ENCODE assay signal across 8 cellular contexts in genomic region chr13:20160346-20161274, GRCh38. TPM values are rescaled to one million over a fixed set of nuclear protein-coding genes. Genes with fewer than 3 reads are reported as not detected.
DNase-seq lines count a peak whose midpoint lies in the region; ATAC-seq, FAIRE-seq and TF ChIP-seq lines count a peak whose summit lies in the region.

Gene GJA3, minus strand, starts transcription at chr13:20161052. Its CDS starts 17,764 bp downstream, at chr13:20143288.

- no peak within 1 kb of the TSS for H3K4ac ChIP-seq in H1 (replicated peaks; ENCODE audit: insufficient read length, low read depth, low read length)

- no peak within 1 kb of the TSS for H2BK12ac ChIP-seq in H1 (ENCODE audit: low read depth, low read length)

- H3K23ac ChIP-seq in H1 (ENCODE audit: insufficient read length), result no peak within 1 kb of the TSS

- H3K14ac ChIP-seq in H1 (ENCODE audit: insufficient read length), result no peak within 1 kb of the TSS

- H3K36me3 ChIP-seq in HUES6 (ENCODE audit: control insufficient read depth, insufficient read depth, low read length) (no peaks in the 10 kb centered on the region), H1 (ENCODE audit: control insufficient read depth in 2 of 4, insufficient read depth in 4 of 4, low read length in 3 of 4) (peaks cover 0 to 7% (median 0%) of the 10 kb centered on the region in 4 experiments; a peak in 1 of 8 replicates), thoracic aorta (no peaks in the 10 kb centered on the region)

- peak; percentile 52 for ATAC-seq in GM21423 (IDR thresholded peaks at IDR 0.05; ENCODE audit: unreplicated experiment)
- ATAC-seq in naive thymus-derived CD8-positive, alpha-beta T cell, result peak; percentile 73 to 75
- ATAC-seq in thoracic aorta (ENCODE audit: insufficient number of reproducible peaks, low FRiP score, low read depth), result no peak

- POLR2A ChIA-PET in H1 (lab: Charles Lee; ENCODE audit: partially characterized antibody), result no interaction called here
- POLR2A ChIA-PET in naive thymus-derived CD8-positive, alpha-beta T cell (lab: Charles Lee), result interaction anchor here (0.6 to 4.1 kb wide), 6 partner anchors 32 to 233 kb away, joined by 3 to 30 read pairs (median 7); no protein-coding TSS in a partner anchor

- no peaks in the 10 kb centered on the region for H3K9me3 ChIP-seq in HUES6 (ENCODE audit: control insufficient read depth, insufficient read depth, low read depth, low read length)
- no peaks in the 10 kb centered on the region for H3K9me3 ChIP-seq in H1 (ENCODE audit: insufficient read depth in 2 of 2, low read depth in 1 of 2, low read length in 1 of 2)
- no peaks in the 10 kb centered on the region for H3K9me3 ChIP-seq in thoracic aorta

- H3K23me2 ChIP-seq in H1 (ENCODE audit: low read depth, low read length), result peaks cover 3% of the 10 kb centered on the region; the same call in 1 of the 2 replicates

- H4K5ac ChIP-seq in H1 (ENCODE audit: insufficient read length, low read depth, low read length), result no peak within 1 kb of the TSS

- no peak within 1 kb of the TSS for H2BK15ac ChIP-seq in H1 (ENCODE audit: low read length)

- H3K9me3 Mint-ChIP-seq in naive thymus-derived CD8-positive, alpha-beta T cell, result no peaks in the 10 kb centered on the region

- CTCF ChIA-PET in H1 (lab: Charles Lee; ENCODE audit: partially characterized antibody), result interaction anchor here (0.6 to 3.2 kb wide), 7 partner anchors 18 to 72 kb away, joined by 3 to 11 read pairs (median 3); no protein-coding TSS in a partner anchor

- H3K36me3 Mint-ChIP-seq in naive thymus-derived CD8-positive, alpha-beta T cell, result no peaks in the 10 kb centered on the region

- H4K8ac ChIP-seq in H1 (ENCODE audit: extremely low read depth, insufficient read depth, low read length), result peak within 1 kb of the TSS; percentile 62; the same call in 1 of the 2 replicates

- H3K4me3 Mint-ChIP-seq in naive thymus-derived CD8-positive, alpha-beta T cell, result peak within 1 kb of the TSS; percentile 84 to 92 (median 90)

- H3K79me1 ChIP-seq in H1 (ENCODE audit: low read depth, low read length), result no peaks in the 10 kb centered on the region

- H3K79me2 ChIP-seq in H1 (ENCODE audit: control insufficient read depth in 1 of 2, insufficient read depth in 2 of 2, low read length in 2 of 2), result no peaks in the 10 kb centered on the region

- H2AFZ ChIP-seq in H1 (ENCODE audit: low read length), result no peak within 1 kb of the TSS

- H3K4me1 Mint-ChIP-seq in naive thymus-derived CD8-positive, alpha-beta T cell, result peaks cover 9 to 22% (median 21%) of the 10 kb centered on the region in 4 donors

- H3K4me2 ChIP-seq in H1 (ENCODE audit: insufficient read depth in 1 of 2, low read depth in 2 of 2, low read length in 2 of 2), result peak within 1 kb of the TSS; percentile 78 to 81

- TF ChIP-seq POLR2A in H1 (IDR thresholded peaks at IDR 0.05; ENCODE audit: control extremely low read depth in 1 of 2, low read depth in 2 of 2, low read length in 2 of 2), result no peak

- peaks cover under 1 to 31% (median 2%) of the 10 kb centered on the region in 5 donors for H3K27me3 Mint-ChIP-seq in naive thymus-derived CD8-positive, alpha-beta T cell

- no peak within 1 kb of the TSS for H2BK20ac ChIP-seq in H1 (ENCODE audit: low read length)

- no peak within 1 kb of the TSS for H2BK5ac ChIP-seq in H1 (ENCODE audit: low read depth, low read length)

- H3K27ac ChIP-seq in HUES6 (ENCODE audit: low read depth, low read length) (no peak within 1 kb of the TSS), H1 (ENCODE audit: low read depth, low read length) (no peak within 1 kb of the TSS), thoracic aorta (no peak within 1 kb of the TSS)

- H4K91ac ChIP-seq in H1 (replicated peaks; ENCODE audit: insufficient read length, low read length), result no peak within 1 kb of the TSS

- H3K27me3 ChIP-seq in HUES6 (ENCODE audit: control insufficient read depth, insufficient read depth, low read length) (peaks cover 69% of the 10 kb centered on the region), H1 (replicated peaks in 1 of 4; ENCODE audit: control insufficient read depth in 3 of 4, extremely low read depth in 1 of 4, insufficient read depth in 3 of 4, low read length in 3 of 4) (peaks cover 23 to 41% (median 36%) of the 10 kb centered on the region in 4 experiments), thoracic aorta (replicated peaks; ENCODE audit: insufficient read depth) (peaks cover 29% of the 10 kb centered on the region)

- peaks cover 2 to 3% of the 10 kb centered on the region in 2 experiments for H4K20me1 ChIP-seq in H1 (replicated peaks in 1 of 2; ENCODE audit: control insufficient read depth in 1 of 2, insufficient read depth in 2 of 2, low read length in 2 of 2)

- H3K4me3 ChIP-seq in HUES6 (ENCODE audit: low read depth, low read length) (peak within 1 kb of the TSS; percentile 70), H1 (ENCODE audit: extremely low read depth in 1 of 4, insufficient read depth in 2 of 4, low read depth in 3 of 4, low read length in 4 of 4) (peak within 1 kb of the TSS; percentile 45 to 70 (median 55)), thoracic aorta (peak within 1 kb of the TSS; percentile 64)

- H3K9ac ChIP-seq in HUES6 (ENCODE audit: low read length) (no peak within 1 kb of the TSS), H1 (replicated peaks in 1 of 4; ENCODE audit: extremely low read depth in 1 of 4, low read depth in 3 of 4, low read length in 3 of 4) (no peak within 1 kb of the TSS)

- 3% methylated on average over 41 of the region's 93 CpGs; no CpG with 5 or more reads in 1 of the 2 experiments for WGBS in H1 (ENCODE audit: extremely low coverage in 1 of 2, insufficient coverage in 1 of 2, insufficient read length in 1 of 2, insufficient replicate concordance in 2 of 2, low coverage in 1 of 2, low lambda C conversion rate in 2 of 2, missing lambda C conversion rate in 1 of 2), 2 experiments

- no peak for FAIRE-seq in H1 (lab: Jason Lieb, UNC)

- no peak for TF ChIP-seq RAD21 in H1 (IDR thresholded peaks at IDR 0.05 in 1 of 2, conservative IDR thresholded peaks at IDR 0.05 in 1 of 2; ENCODE audit: low read depth in 2 of 2, low read length in 2 of 2)

- no peak for TF ChIP-seq EP300 in H1 (IDR thresholded peaks at IDR 0.05; ENCODE audit: borderline replicate concordance in 1 of 2, low read depth in 2 of 2, low read length in 2 of 2)

- H3K18ac ChIP-seq in H1 (ENCODE audit: extremely low read depth, low read length), result no peak within 1 kb of the TSS; the same call in 1 of the 2 replicates

- no peak within 1 kb of the TSS for H3K56ac ChIP-seq in H1 (replicated peaks; ENCODE audit: insufficient read length, low read depth, low read length)

- TF ChIP-seq CTCF in H1 (IDR thresholded peaks at IDR 0.05; ENCODE audit: control extremely low read depth in 1 of 3, insufficient read depth in 1 of 3, low read depth in 1 of 3, low read length in 3 of 3), result no peak
- no peak for TF ChIP-seq CTCF in thoracic aorta (IDR thresholded peaks at IDR 0.05)

- H2AK5ac ChIP-seq in H1 (ENCODE audit: low read depth, low read length), result no peak within 1 kb of the TSS

- peak within 1 kb of the TSS in 9 of 10 donors; percentile 6 to 94 (median 81) for H3K27ac Mint-ChIP-seq in naive thymus-derived CD8-positive, alpha-beta T cell

- DNase-seq in D341Med (ENCODE audit: low spot score), result peak; percentile 70
- peak; percentile 59 for DNase-seq in activated CD4-positive, alpha-beta T cell treated with anti-CD3 and anti-CD28 coated beads for 48 hours
- DNase-seq in H1 (ENCODE audit: low read depth in 1 of 2, low spot score in 2 of 2), result peak in 1 of 2 experiments; percentile 81
- peak; percentile 40 to 83 (median 73) for DNase-seq in naive thymus-derived CD8-positive, alpha-beta T cell
- no peak for DNase-seq in thoracic aorta (ENCODE audit: low spot score)
- DNase-seq in NCI-H510A treated with DMSO at 0.1 percent for 48 hours (lab: John Stamatoyannopoulos, UW), result no peak

- H2BK120ac ChIP-seq in H1 (replicated peaks; ENCODE audit: low read depth, low read length), result no peak within 1 kb of the TSS

- H3K4me1 ChIP-seq in HUES6 (ENCODE audit: control insufficient read depth, insufficient read depth, low read length), result peaks cover 9% of the 10 kb centered on the region; the same call in 1 of the 2 replicates
- H3K4me1 ChIP-seq in H1 (replicated peaks in 1 of 4; ENCODE audit: control insufficient read depth in 3 of 4, insufficient read depth in 4 of 4, low read length in 3 of 4), result no peaks in the 10 kb centered on the region
- H3K4me1 ChIP-seq in thoracic aorta (ENCODE audit: control insufficient read depth in 1 of 2, low read depth in 2 of 2), result peaks cover 8 to 16% of the 10 kb centered on the region in 2 donors

TF ChIP-seq in H1, 55 proteins besides CTCF, POLR2A, EP300 and RAD21 (continues in another document):
- TF ChIP-seq EGR1 (IDR thresholded peaks at IDR 0.05; ENCODE audit: borderline replicate concordance, low read depth, low read length) (peak; percentile 88), SP2 (IDR thresholded peaks at IDR 0.05; ENCODE audit: low read length) (no peak), HDAC2 (IDR thresholded peaks at IDR 0.05; ENCODE audit: borderline replicate concordance in 1 of 2, low read depth in 2 of 2, low read length in 2 of 2) (no peak), KDM1A (IDR thresholded peaks at IDR 0.05; ENCODE audit: borderline replicate concordance, low read length) (no peak), SRF (IDR thresholded peaks at IDR 0.05; ENCODE audit: low read depth, low read length) (no peak), SUZ12 (IDR thresholded peaks at IDR 0.05; ENCODE audit: low read length) (peak; percentile 62; the same call in 1 of the 2 replicates), PHF8 (conservative IDR thresholded peaks at IDR 0.05; ENCODE audit: low read depth, low read length) (0 out of 2 replicates have a peak, but pooled peaks have one; percentile 24), BCL11A (IDR thresholded peaks at IDR 0.05; ENCODE audit: low read depth in 2 of 2, low read length in 2 of 2) (no peak), NANOG (IDR thresholded peaks at IDR 0.05; ENCODE audit: insufficient read depth, low read depth, low read length, poor library complexity, severe bottlenecking) (no peak), SP4 (IDR thresholded peaks at IDR 0.05; ENCODE audit: low read length) (no peak), SIX5 (IDR thresholded peaks at IDR 0.05; ENCODE audit: low read depth, low read length) (no peak), TCF12 (IDR thresholded peaks at IDR 0.05; ENCODE audit: low read depth, low read length) (no peak)

RNA-seq across cellular contexts. Expression of gene GJA3, which starts in this region (rescaled TPM):
- total RNA-seq in H1 (2021; fragmentation: NEBNext Ultra II Directional; extraction: Animal tissue kit (Norgen Biotek cat#: 25700)), result 0.48 and 0.60 TPM in 2 replicates
- polyA plus RNA-seq in H1 (2011; rRNA removed), result 0.12 and 0.16 TPM in 2 replicates
- 0.22 TPM for polyA plus RNA-seq in H1 (2011; cell fraction: cytosol; rRNA removed)
- 0.19 TPM for polyA plus RNA-seq in H1 (2011; cell fraction: nucleus; rRNA removed)
- 0.29 to 0.37 TPM (median 0.35 TPM) in 4 replicates for polyA plus RNA-seq in H1 (2012, experiment 1 of 2)
- polyA plus RNA-seq in H1 (2012, experiment 2 of 2), result 0.14 TPM
- 0.49 TPM for polyA plus RNA-seq in H1 (2013, experiment 1 of 2)
- 0.63 TPM for polyA plus RNA-seq in H1 (2013, experiment 2 of 2)
- 0.25 and 0.29 TPM in 2 replicates for polyA minus RNA-seq in H1 (2011; rRNA and poly(A)+ RNA removed)
- not detected for polyA minus RNA-seq in H1 (2011; cell fraction: cytosol; rRNA and poly(A)+ RNA removed)
- 0.30 TPM for polyA minus RNA-seq in H1 (2011; cell fraction: nucleus; rRNA and poly(A)+ RNA removed)
- total RNA-seq in naive thymus-derived CD8-positive, alpha-beta T cell, result 1 to 10 TPM; 1.6 to 1.7 TPM
- polyA plus RNA-seq in naive thymus-derived CD8-positive, alpha-beta T cell, result under 1 TPM; 0.19 to 0.54 (median 0.47) TPM
- under 1 TPM in 1 of 2 donors, not detected in 1; under 0.01 TPM for total RNA-seq in thoracic aorta

Comparison
In these comparisons a context has a peak if more than half of its experiments do, and no peak if none do; other contexts are left out.
1. DNase-seq: peak in D341Med (single experiment), activated CD4-positive, alpha-beta T cell treated with anti-CD3 and anti-CD28 coated beads for 48 hours (single experiment) and naive thymus-derived CD8-positive, alpha-beta T cell (10 of 10); none in thoracic aorta (single experiment) and NCI-H510A treated with DMSO at 0.1 percent for 48 hours (single experiment).
2. Peak in every context shown above with its lines, with median percentiles within 50 percentile points of each other: H3K4me3 ChIP-seq.